ENCODE assay signal across 8 cellular contexts in the genomic region with DNA sequence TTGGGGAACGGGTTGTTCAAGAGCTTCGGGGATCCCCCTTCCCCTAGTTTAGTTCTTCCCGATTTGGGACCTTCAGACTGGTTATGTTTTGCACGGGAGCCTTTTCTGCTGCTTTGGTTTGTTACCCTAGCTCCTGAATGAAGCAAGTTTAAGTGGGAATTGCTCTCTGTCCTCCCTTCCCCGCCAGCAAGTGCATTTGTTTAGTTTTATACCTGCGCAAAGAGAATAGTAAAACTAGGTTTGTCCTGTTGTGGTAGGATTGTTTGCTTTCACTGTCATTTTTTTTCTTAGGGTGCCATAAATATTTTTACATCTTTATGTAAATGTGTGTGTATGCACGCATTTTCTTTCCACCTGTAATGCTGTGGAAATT. TPM values are rescaled to one million over a fixed set of nuclear protein-coding genes. Genes with fewer than 3 reads are reported as not detected.
DNase-seq lines count a peak whose midpoint lies in the region; ATAC-seq and TF ChIP-seq lines count a peak whose summit lies in the region.

No MANE protein-coding gene starts in this region.

- ATAC-seq in PC-3 = peak; percentile 8; the same call in 1 of the 2 replicates

- H2AFZ ChIP-seq in PC-3 (ENCODE audit: low read length) (peak overlapping the region; percentile 98), neuron (ENCODE audit: low read depth, low read length) (peak overlapping the region; percentile 83)

- no peaks in the 10 kb centered on the region for H4K20me1 ChIP-seq in PC-3 (ENCODE audit: low read length)

- POLR2A ChIA-PET in PC-3 (lab: Charles Lee; ENCODE audit: unreplicated experiment) = no interaction called here

- no peaks in the 10 kb centered on the region for H3F3A ChIP-seq in PC-3 (ENCODE audit: low read length, unreplicated experiment)

- no TSS peak for BruUV-seq in PC-3 (replicated peaks; lab: Mats Ljungman, UMichigan)

- no peaks in the 10 kb centered on the region for H3K9me2 ChIP-seq in PC-3 (replicated peaks; ENCODE audit: low read length)

- H3K27me3 Mint-ChIP-seq in endothelial cell (ENCODE audit: unreplicated experiment) = peaks cover 7% of the 10 kb centered on the region

- no peaks in the 10 kb centered on the region for H3K27me3 ChIP-seq in PC-3 (ENCODE audit: low read length)
- no peaks in the 10 kb centered on the region for H3K27me3 ChIP-seq in neuron (ENCODE audit: insufficient read depth, low read length)

- no peaks in the 10 kb centered on the region for H3K9me3 Mint-ChIP-seq in endothelial cell (ENCODE audit: unreplicated experiment)

- H3K36me3 ChIP-seq in PC-3 (ENCODE audit: low read depth, low read length) (no peaks in the 10 kb centered on the region), neuron (ENCODE audit: insufficient read depth, low read length) (no peaks in the 10 kb centered on the region)

- H3K27ac ChIP-seq in PC-3 (ENCODE audit: low read length) = no peak overlapping the region

- no peak for TF ChIP-seq CTCF in PC-3 (conservative IDR thresholded peaks at IDR 0.05; ENCODE audit: low read depth, low read length)
- TF ChIP-seq CTCF in endothelial cell (IDR thresholded peaks at IDR 0.05; ENCODE audit: unreplicated experiment) = no peak

- H3K9ac ChIP-seq in PC-3 (ENCODE audit: low read length) = peak overlapping the region; percentile 72

- H3K4me1 Mint-ChIP-seq in endothelial cell (ENCODE audit: unreplicated experiment) = peaks cover 9% of the 10 kb centered on the region

- H3K36me3 Mint-ChIP-seq in endothelial cell (ENCODE audit: low read depth, unreplicated experiment) = no peaks in the 10 kb centered on the region

- no peaks in the 10 kb centered on the region for H3K79me2 ChIP-seq in PC-3 (ENCODE audit: low read length)

- peak; percentile 10 for DNase-seq in Daoy (ENCODE audit: low read depth)
- DNase-seq in PC-3 = no peak
- DNase-seq in endothelial cell (ENCODE audit: low spot score) = no peak
- no peak for DNase-seq in NCI-H774 (lab: John Stamatoyannopoulos, UW)
- DNase-seq in pons (ENCODE audit: low spot score) = no peak
- DNase-seq in posterior vena cava (ENCODE audit: low spot score) = no peak
- no peak for DNase-seq in central memory CD4-positive, alpha-beta T cell

- peak overlapping the region; percentile 40 for H3K27ac Mint-ChIP-seq in endothelial cell (ENCODE audit: unreplicated experiment)

- peak overlapping the region; percentile 97 for H3K4me2 ChIP-seq in PC-3 (ENCODE audit: low read length)

- peak overlapping the region; percentile 95 for H3K4me3 Mint-ChIP-seq in endothelial cell (ENCODE audit: unreplicated experiment)

- CTCF ChIA-PET in PC-3 (lab: Charles Lee) = interaction anchor here (0.6 kb wide), 1 partner anchor 229 kb away, joined by 3 read pairs; no protein-coding TSS in a partner anchor

- peaks cover 26% of the 10 kb centered on the region for H3K4me1 ChIP-seq in PC-3 (ENCODE audit: insufficient read depth, low read length)
- H3K4me1 ChIP-seq in neuron (ENCODE audit: insufficient read depth, low read length) = peaks cover 20% of the 10 kb centered on the region

- intact Hi-C loops in PC-3 (cut with micrococcal nuclease) = loop anchor here (5.0 kb wide), 1 partner anchor 41 kb away; no protein-coding TSS in a partner anchor
- intact Hi-C loops in posterior vena cava (cut with DNase I) = no loop called here

- H3K9me3 ChIP-seq in PC-3 (ENCODE audit: low read length) = no peaks in the 10 kb centered on the region
- H3K9me3 ChIP-seq in neuron (ENCODE audit: low read length) = no peaks in the 10 kb centered on the region

- H3K4me3 ChIP-seq in PC-3 (ENCODE audit: low read length) (peak overlapping the region; percentile 94), neuron (ENCODE audit: low read length) (peak overlapping the region; percentile 92)

RNA-seq across cellular contexts. Expression of gene SH3BGRL2, which starts 0.7 kb away (rescaled TPM):
- 13.2 and 15.8 TPM in 2 replicates for total RNA-seq in Daoy (2014; rRNA removed; shearing (Covaris generic))
- total RNA-seq in PC-3 (2014; rRNA removed) (3.7 and 3.8 TPM in 2 replicates), endothelial cell (ENCODE audit: unreplicated experiment) (7.0 TPM), posterior vena cava (10 to 100 TPM; 14.0 to 15.0 TPM)
